In the genomic region with DNA sequence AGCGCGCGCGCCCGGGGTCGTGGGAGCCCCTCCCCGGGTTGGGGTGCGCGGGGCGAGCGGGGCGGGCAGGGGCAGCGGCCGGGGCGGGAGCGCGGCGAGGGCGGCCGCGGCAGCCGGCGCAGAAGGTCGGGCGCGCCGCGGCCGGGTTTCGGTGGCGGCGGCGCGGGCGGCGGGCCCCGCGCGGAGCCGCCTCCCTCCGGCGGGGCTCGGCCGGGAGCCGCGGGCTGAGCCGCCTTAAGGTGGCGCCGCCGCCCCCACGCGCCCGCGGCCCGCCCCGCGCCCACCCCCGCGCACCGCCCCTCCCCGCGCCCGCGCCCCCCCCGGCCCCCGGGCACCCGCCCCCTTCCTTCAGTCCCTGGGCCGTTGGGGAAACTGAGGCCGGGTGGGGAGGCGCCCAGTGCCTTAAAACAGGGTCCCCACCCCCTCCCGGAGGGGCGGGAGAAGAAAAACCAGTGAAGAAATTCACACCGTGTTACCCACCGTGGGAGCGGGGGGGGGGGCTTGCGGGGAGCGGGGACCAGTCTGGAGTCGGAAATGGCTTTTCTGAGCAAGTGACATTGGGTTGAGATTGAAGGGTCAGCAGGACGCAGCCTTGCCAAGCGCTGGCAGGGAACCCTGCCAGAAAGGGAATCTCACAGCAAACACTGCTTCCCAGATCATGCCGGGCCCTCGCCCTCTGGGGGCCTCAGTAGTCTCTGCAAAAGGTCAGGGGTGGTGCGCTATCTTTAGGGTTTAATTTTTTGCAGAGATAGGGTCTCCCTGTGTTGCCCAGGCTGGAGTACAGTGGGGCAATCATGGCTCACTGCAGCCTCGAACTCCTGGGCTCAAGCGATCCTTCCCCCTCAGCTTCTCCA, we compare ENCODE assay signal across 1 cellular context.
TF ChIP-seq lines count a peak whose summit lies in the region.

A gene (minus strand): TSS at position 211 of the 854 bp plus-strand sequence. CDS start 376 bp downstream, outside the sequence.

TF ChIP-seq in SK-N-SH treated with all-trans-retinoic acid at 6 μM for 48 hours, 23 proteins besides CTCF, POLR2A, EP300 and RAD21 (continued from another document):
- TF ChIP-seq, protein P1, sequence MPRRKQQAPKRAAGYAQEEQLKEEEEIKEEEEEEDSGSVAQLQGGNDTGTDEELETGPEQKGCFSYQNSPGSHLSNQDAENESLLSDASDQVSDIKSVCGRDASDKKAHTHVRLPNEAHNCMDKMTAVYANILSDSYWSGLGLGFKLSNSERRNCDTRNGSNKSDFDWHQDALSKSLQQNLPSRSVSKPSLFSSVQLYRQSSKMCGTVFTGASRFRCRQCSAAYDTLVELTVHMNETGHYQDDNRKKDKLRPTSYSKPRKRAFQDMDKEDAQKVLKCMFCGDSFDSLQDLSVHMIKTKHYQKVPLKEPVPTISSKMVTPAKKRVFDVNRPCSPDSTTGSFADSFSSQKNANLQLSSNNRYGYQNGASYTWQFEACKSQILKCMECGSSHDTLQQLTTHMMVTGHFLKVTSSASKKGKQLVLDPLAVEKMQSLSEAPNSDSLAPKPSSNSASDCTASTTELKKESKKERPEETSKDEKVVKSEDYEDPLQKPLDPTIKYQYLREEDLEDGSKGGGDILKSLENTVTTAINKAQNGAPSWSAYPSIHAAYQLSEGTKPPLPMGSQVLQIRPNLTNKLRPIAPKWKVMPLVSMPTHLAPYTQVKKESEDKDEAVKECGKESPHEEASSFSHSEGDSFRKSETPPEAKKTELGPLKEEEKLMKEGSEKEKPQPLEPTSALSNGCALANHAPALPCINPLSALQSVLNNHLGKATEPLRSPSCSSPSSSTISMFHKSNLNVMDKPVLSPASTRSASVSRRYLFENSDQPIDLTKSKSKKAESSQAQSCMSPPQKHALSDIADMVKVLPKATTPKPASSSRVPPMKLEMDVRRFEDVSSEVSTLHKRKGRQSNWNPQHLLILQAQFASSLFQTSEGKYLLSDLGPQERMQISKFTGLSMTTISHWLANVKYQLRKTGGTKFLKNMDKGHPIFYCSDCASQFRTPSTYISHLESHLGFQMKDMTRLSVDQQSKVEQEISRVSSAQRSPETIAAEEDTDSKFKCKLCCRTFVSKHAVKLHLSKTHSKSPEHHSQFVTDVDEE (CRISPR knock-in tag; IDR thresholded peaks at IDR 0.05) = no peak
- TF ChIP-seq, protein P2, sequence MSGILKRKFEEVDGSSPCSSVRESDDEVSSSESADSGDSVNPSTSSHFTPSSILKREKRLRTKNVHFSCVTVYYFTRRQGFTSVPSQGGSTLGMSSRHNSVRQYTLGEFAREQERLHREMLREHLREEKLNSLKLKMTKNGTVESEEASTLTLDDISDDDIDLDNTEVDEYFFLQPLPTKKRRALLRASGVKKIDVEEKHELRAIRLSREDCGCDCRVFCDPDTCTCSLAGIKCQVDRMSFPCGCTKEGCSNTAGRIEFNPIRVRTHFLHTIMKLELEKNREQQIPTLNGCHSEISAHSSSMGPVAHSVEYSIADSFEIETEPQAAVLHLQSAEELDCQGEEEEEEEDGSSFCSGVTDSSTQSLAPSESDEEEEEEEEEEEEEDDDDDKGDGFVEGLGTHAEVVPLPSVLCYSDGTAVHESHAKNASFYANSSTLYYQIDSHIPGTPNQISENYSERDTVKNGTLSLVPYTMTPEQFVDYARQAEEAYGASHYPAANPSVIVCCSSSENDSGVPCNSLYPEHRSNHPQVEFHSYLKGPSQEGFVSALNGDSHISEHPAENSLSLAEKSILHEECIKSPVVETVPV (CRISPR knock-in tag; IDR thresholded peaks at IDR 0.05) = no peak
- TF ChIP-seq SNAI2 (CRISPR knock-in tag; IDR thresholded peaks at IDR 0.05) (no peak), RARB (CRISPR knock-in tag; IDR thresholded peaks at IDR 0.05) (no peak)
